ENCODE assay signal across 1 cellular context in the genomic region with DNA sequence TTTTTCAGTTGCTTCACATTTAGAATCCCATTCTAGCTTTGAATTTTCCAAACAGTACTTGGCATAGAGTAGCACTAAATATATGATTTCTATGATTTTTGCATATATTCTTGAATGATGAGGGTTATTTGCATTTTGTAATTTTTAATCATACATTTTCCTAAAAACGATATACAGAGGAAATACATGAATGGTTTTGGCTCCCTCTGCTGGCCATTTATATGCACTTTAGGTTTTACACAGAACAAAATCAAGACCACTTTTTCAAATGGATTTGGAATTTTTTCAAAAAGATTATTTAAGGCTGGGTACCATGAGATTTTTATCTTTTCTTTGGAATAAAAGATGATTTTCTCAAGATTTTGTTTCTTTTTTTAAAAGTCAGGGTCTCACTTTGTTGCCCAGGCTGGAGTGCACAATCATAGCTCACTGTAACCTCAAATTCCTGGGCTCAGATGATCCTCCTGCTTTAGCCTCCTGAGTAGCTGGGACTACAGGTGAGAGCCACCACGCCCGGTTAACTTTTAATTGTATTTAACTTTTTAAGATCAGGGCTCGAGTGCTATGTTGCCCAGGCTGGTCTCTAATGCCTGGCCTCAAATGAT.
TF ChIP-seq lines count a peak whose summit lies in the region.

No MANE protein-coding gene starts in this region.

TF ChIP-seq in HepG2, 621 proteins besides CTCF, POLR2A, EP300 and RAD21:
- TF ChIP-seq NR3C1 (CRISPR knock-in tag; IDR thresholded peaks at IDR 0.05) (no peak), EHMT2 (IDR thresholded peaks at IDR 0.05; ENCODE audit: borderline replicate concordance, low read depth, low read length) (no peak), SMC3 (IDR thresholded peaks at IDR 0.05; ENCODE audit: low read length) (peak; percentile 39; the same call in 1 of the 2 replicates), STAG1 (CRISPR knock-in tag; IDR thresholded peaks at IDR 0.05) (peak; percentile 79), ZBTB7B (CRISPR knock-in tag; IDR thresholded peaks at IDR 0.05) (no peak)
